28 cellular contexts compared by ENCODE assay signal in genomic region chr14:51781352-51781751, GRCh38.
"Had no signal": no experiment of that assay in that cellular context is flagged by ENCODE, and none has a peak within 500 bp of the region (broad histone marks: within the 10 kb centered on the region; RNA-seq: fewer than 3 reads in every experiment).

No MANE protein-coding gene starts in this region.

- H3K27me3 ChIP-seq: ovary, right lobe of liver, sigmoid colon, suprapubic skin, testis, upper lobe of right lung, uterus had no signal

- H3K27ac Mint-ChIP-seq: natural killer cell; nephron; neural progenitor cell; progenitor cell of endocrine pancreas; stimulated activated effector memory CD8-positive, alpha-beta T cell treated with anti-CD3 and anti-CD28 coated beads, Interleukin-12 subunit alpha, Interleukin-12 subunit beta, amount 100 ng/mL, for 72 hours; type B pancreatic cell had no signal

- H3K4me3 ChIP-seq: neural progenitor cell, ovary, psoas muscle, right lobe of liver, sigmoid colon, suprapubic skin, testis, tibial artery, transverse colon, upper lobe of right lung, uterus had no signal

- H3K9me3 ChIP-seq: ovary, psoas muscle, suprapubic skin, testis, uterus had no signal

- H3K27ac ChIP-seq: neural progenitor cell, ovary, parathyroid adenoma, psoas muscle, right lobe of liver, sigmoid colon, suprapubic skin, testis, tibial artery, transverse colon, upper lobe of right lung, uterus had no signal

- DNase-seq: natural killer cell; occipital lobe; ovary; posterior cingulate gyrus; psoas muscle; right cardiac atrium; right lobe of liver; sigmoid colon; small intestine; stimulated activated CD4-positive, alpha-beta T cell treated with anti-CD3 and anti-CD28 coated beads, Interleukin-15, amount 100 ng/mL, for 24 hours; stimulated activated CD4-positive, alpha-beta T cell treated with anti-CD3 and anti-CD28 coated beads, Interleukin-2, amount 100 ng/mL, for 24 hours; stimulated activated CD4-positive, alpha-beta T cell treated with anti-CD3 and anti-CD28 coated beads, Interleukin-2, amount 100 ng/mL, for 48 hours; stimulated activated CD4-positive, alpha-beta T cell treated with anti-CD3 and anti-CD28 coated beads, Interleukin-4, amount 100 ng/mL, for 24 hours; stimulated activated naive CD8-positive, alpha-beta T cell treated with anti-CD3 and anti-CD28 coated beads, Interleukin-15, amount 100 ng/mL, for 72 hours; stimulated activated naive CD8-positive, alpha-beta T cell treated with anti-CD3 and anti-CD28 coated beads, Interleukin-15, Interleukin-2, amounts not matched to agents 100 U/mL and 50 U/mL, for 24 hours; substantia nigra; tibial artery; transverse colon; upper lobe of right lung; uterus had no signal

- H3K36me3 ChIP-seq: neural progenitor cell, ovary, right lobe of liver, sigmoid colon, suprapubic skin, tibial artery, transverse colon, upper lobe of right lung, uterus had no signal

- H3K36me3 Mint-ChIP-seq: neural progenitor cell; stimulated activated effector memory CD8-positive, alpha-beta T cell treated with anti-CD3 and anti-CD28 coated beads, Interleukin-12 subunit alpha, Interleukin-12 subunit beta, amount 100 ng/mL, for 72 hours; type B pancreatic cell had no signal

- H3K4me3 Mint-ChIP-seq: natural killer cell; nephron; neural progenitor cell; stimulated activated effector memory CD8-positive, alpha-beta T cell treated with anti-CD3 and anti-CD28 coated beads, Interleukin-12 subunit alpha, Interleukin-12 subunit beta, amount 100 ng/mL, for 72 hours; stimulated activated naive CD8-positive, alpha-beta T cell treated with anti-CD3 and anti-CD28 coated beads, Interleukin-15, amount 100 ng/mL, for 72 hours; type B pancreatic cell had no signal

- H3K4me1 ChIP-seq: neural progenitor cell, parathyroid adenoma, psoas muscle, right lobe of liver, testis, upper lobe of right lung, uterus had no signal

- ATAC-seq: natural killer cell; psoas muscle; right cardiac atrium; right lobe of liver; stimulated activated effector memory CD8-positive, alpha-beta T cell treated with anti-CD3 and anti-CD28 coated beads, Interleukin-12 subunit alpha, Interleukin-12 subunit beta, amount 100 ng/mL, for 72 hours; stimulated activated naive CD8-positive, alpha-beta T cell treated with anti-CD3 and anti-CD28 coated beads, Interleukin-15, amount 100 ng/mL, for 72 hours; stimulated activated naive CD8-positive, alpha-beta T cell treated with anti-CD3 and anti-CD28 coated beads, Interleukin-15, Interleukin-2, amounts not matched to agents 100 U/mL and 50 U/mL, for 24 hours; upper lobe of right lung had no signal

- H2AFZ ChIP-seq: neural progenitor cell, parathyroid adenoma had no signal

- H3K4me2 ChIP-seq: neural progenitor cell had no signal

- H3K9ac ChIP-seq: neural progenitor cell, parathyroid adenoma had no signal

- H3K9me3 Mint-ChIP-seq: nephron, type B pancreatic cell had no signal

- H3K79me2 ChIP-seq: parathyroid adenoma had no signal
